ENCODE assay signal across 8 cellular contexts in genomic region chr1:40185951-40186864, GRCh38. TPM values are rescaled to one million over a fixed set of nuclear protein-coding genes. Genes with fewer than 3 reads are reported as not detected.
DNase-seq lines count a peak whose midpoint lies in the region; ATAC-seq and TF ChIP-seq lines count a peak whose summit lies in the region.

No MANE protein-coding gene starts in this region.

- ATAC-seq in GM18867 (IDR thresholded peaks at IDR 0.05; ENCODE audit: unreplicated experiment) (peak; percentile 98), HG02798 (IDR thresholded peaks at IDR 0.05; ENCODE audit: poor library complexity, unreplicated experiment) (peak; percentile 98)

- H3K4me3 ChIP-seq in choroid plexus epithelial cell (ENCODE audit: low read depth, low read length): no peak overlapping the region

- peak; percentile 32 for DNase-seq in RPMI7951 (ENCODE audit: low read depth)
- DNase-seq in choroid plexus epithelial cell (ENCODE audit: low read depth): peak; percentile 45
- peak; percentile 31 for DNase-seq in stimulated activated CD8-positive, alpha-beta memory T cell treated with anti-CD3 and anti-CD28 coated beads, Interleukin-12 subunit alpha, Interleukin-12 subunit beta, amount 100 ng/mL, for 24 hours (ENCODE audit: extremely low read depth)
- DNase-seq in HUDEP-2 (lab: John Stamatoyannopoulos, UW; ENCODE audit: unreplicated experiment in 76 of 76): no peak
- no peak for DNase-seq in SK-N-DZ (ENCODE audit: low spot score)
- no peak for DNase-seq in cerebellar cortex (ENCODE audit: low spot score)

- TF ChIP-seq CTCF in choroid plexus epithelial cell (conservative IDR thresholded peaks at IDR 0.05; ENCODE audit: low read depth, low read length): no peak

RNA-seq across cellular contexts. Expression of gene RLF, which starts 25.0 kb away (rescaled TPM):
- total RNA-seq in RPMI7951 (2014; rRNA removed; shearing (Covaris generic)): 25.0 and 27.9 TPM in 2 replicates
- polyA plus RNA-seq in SK-N-DZ (2014; cell fraction: cytosol; rRNA removed): 7.4 and 9.4 TPM in 2 replicates
- polyA plus RNA-seq in SK-N-DZ (2014; cell fraction: nucleus; rRNA removed): 8.7 and 9.3 TPM in 2 replicates

Comparison
In these comparisons a context has a peak if more than half of its experiments do, and no peak if none do; other contexts are left out.
1. DNase-seq: peak in RPMI7951 (single experiment), choroid plexus epithelial cell (single experiment) and stimulated activated CD8-positive, alpha-beta memory T cell treated with anti-CD3 and anti-CD28 coated beads, Interleukin-12 subunit alpha, Interleukin-12 subunit beta, amount 100 ng/mL, for 24 hours (single experiment); none in HUDEP-2 (0 of 76), SK-N-DZ (single experiment) and cerebellar cortex (single experiment).